8 cellular contexts compared by ENCODE assay signal in genomic region chr21:36330904-36331303, GRCh38. TPM values are rescaled to one million over a fixed set of nuclear protein-coding genes. Genes with fewer than 3 reads are reported as not detected.
A peak's percentile ranks its signal among the peaks of the same experiment; 100 is the strongest.
DNase-seq lines count a peak whose midpoint lies in the region; ATAC-seq, FAIRE-seq and TF ChIP-seq lines count a peak whose summit lies in the region.

No MANE protein-coding gene starts in this region.

- no TSS peak for BruUV-seq in K562 (replicated peaks; lab: Mats Ljungman, UMichigan)

- peaks cover 7 to 12% of the 10 kb centered on the region in 2 experiments for H3K4me1 ChIP-seq in K562 (replicated peaks in 1 of 2; ENCODE audit: control insufficient read depth in 2 of 2, insufficient read depth in 2 of 2, low read length in 2 of 2)

- no peak overlapping the region for H3K27ac ChIP-seq in K562 (ENCODE audit: extremely low read depth, low read depth, low read length)

- H3K4me1 Mint-ChIP-seq in immature natural killer cell, result peaks cover 55 to 68% of the 10 kb centered on the region in 2 donors

- peak overlapping the region; percentile 53 to 88 (median 82) for H3K27ac Mint-ChIP-seq in immature natural killer cell

- DNase-seq in NCI-H524 (lab: John Stamatoyannopoulos, UW) (peak; percentile 28 to 70), NCI-H524 treated with DMSO at 0.1 percent for 48 hours (lab: John Stamatoyannopoulos, UW) (no peak), KBM-7 (peak; percentile 69), K562 (ENCODE audit: extremely low read depth in 1 of 4, low spot score in 3 of 4) (peak; percentile 49 to 71 (median 57)), immature natural killer cell (peak; percentile 46 to 59 (median 58))
- DNase-seq in stimulated activated CD4-positive, alpha-beta T cell treated with anti-CD3 and anti-CD28 coated beads, Interleukin-4, amount 100 ng/mL, for 4 hours, result peak; percentile 24 to 32

- peaks cover 58% of the 10 kb centered on the region; the same call in 2 of the 3 replicates for H3K36me3 ChIP-seq in K562 (ENCODE audit: control insufficient read depth, insufficient read depth, low read length)

- TF ChIP-seq CTCF in K562 (IDR thresholded peaks at IDR 0.05 in 2 of 3, conservative IDR thresholded peaks at IDR 0.05 in 1 of 3; ENCODE audit: insufficient read depth in 2 of 3, low read depth in 1 of 3, low read length in 3 of 3), result peak; percentile 72 to 88 (median 76)

- no peak for TF ChIP-seq POLR2A in K562 (conservative IDR thresholded peaks at IDR 0.05)

- H3K9me3 Mint-ChIP-seq in immature natural killer cell, result no peaks in the 10 kb centered on the region

- H3K9me1 ChIP-seq in K562 (ENCODE audit: control insufficient read depth, insufficient read depth, low read length), result no peaks in the 10 kb centered on the region

- peaks cover 92% of the 10 kb centered on the region for H3K79me2 ChIP-seq in K562 (ENCODE audit: control insufficient read depth, insufficient read depth, low read length)

- no peak overlapping the region for H3K4me2 ChIP-seq in K562 (ENCODE audit: insufficient read depth, low read length)

- in situ Hi-C loops in KBM-7 (cut with MboI; ENCODE audit: low pct_unique_long_range_greater_than_20kb, low sequenced_read_pairs), result no loop called here
- in situ Hi-C loops in K562 (cut with MboI), result loop anchor here (5.0 kb wide), 1 partner anchor 184 kb away; no protein-coding TSS in a partner anchor

- H3K4me3 Mint-ChIP-seq in immature natural killer cell, result peak overlapping the region in 4 of 5 donors; percentile 3 to 51 (median 37)

- no peak for TF ChIP-seq EP300 in K562 (IDR thresholded peaks at IDR 0.05; ENCODE audit: low read length)

- H4K20me1 ChIP-seq in K562 (replicated peaks; ENCODE audit: control insufficient read depth, insufficient read depth, low read length), result peaks cover 35% of the 10 kb centered on the region

- no peak overlapping the region for H3K9ac ChIP-seq in K562 (ENCODE audit: insufficient read depth in 1 of 2, low read depth in 2 of 2, low read length in 2 of 2)

- H3K27me3 ChIP-seq in K562 (ENCODE audit: control insufficient read depth in 2 of 2, insufficient read depth in 2 of 2, low read length in 2 of 2), result no peaks in the 10 kb centered on the region

- POLR2A ChIA-PET in K562 (lab: Yijun Ruan, JAX), result interaction anchor here (0.6 to 1.7 kb wide), 2 partner anchors 10 to 11 kb away, joined by 3 read pairs; partner anchors contain the start of gene MORC3

- H3K4me3 ChIP-seq in K562, result no peak overlapping the region

- WGBS in K562 (ENCODE audit: insufficient coverage, low coverage, missing lambda C conversion rate), result 43% methylated on average over 2 of the region's 2 CpGs

- ATAC-seq in SK-N-SH treated with all-trans-retinoic acid at 6 μM for 48 hours (peak; percentile 96), K562 (peak; percentile 93), GM21526 (IDR thresholded peaks at IDR 0.05; ENCODE audit: low FRiP score, unreplicated experiment) (no peak)

- peak; percentile 72 to 88 for TF ChIP-seq RAD21 in K562 (CRISPR knock-in tag; conservative IDR thresholded peaks at IDR 0.05 in 1 of 2, IDR thresholded peaks at IDR 0.05 in 1 of 2)

- H2AFZ ChIP-seq in K562 (ENCODE audit: low read depth, low read length), result no peak overlapping the region

- CTCF ChIA-PET in K562 (lab: Yijun Ruan, JAX; ENCODE audit: low intra/inter-chr PET ratio), result interaction anchor here (1.6 kb wide), 1 partner anchor 189 kb away, joined by 11 read pairs; no protein-coding TSS in a partner anchor

- no peaks in the 10 kb centered on the region for H3K9me3 ChIP-seq in K562 (replicated peaks; ENCODE audit: control insufficient read depth, insufficient read depth, low read depth, low read length)

- peaks cover 0 to 12% (median 8%) of the 10 kb centered on the region in 3 donors for H3K36me3 Mint-ChIP-seq in immature natural killer cell

- peak; percentile 84 for FAIRE-seq in K562 (lab: Jason Lieb, UNC)

- intact Hi-C loops in K562 (cut with micrococcal nuclease), result loop anchor here (1.0 to 5.0 kb wide), 3 partner anchors 49 to 190 kb away; no protein-coding TSS in a partner anchor

- no peaks in the 10 kb centered on the region for H3K27me3 Mint-ChIP-seq in immature natural killer cell (ENCODE audit: low read depth in 3 of 3)

TF ChIP-seq in SK-N-SH treated with all-trans-retinoic acid at 6 μM for 48 hours, 23 proteins besides CTCF, POLR2A, EP300 and RAD21 (continues in another document):
- TF ChIP-seq SNAI2 (CRISPR knock-in tag; IDR thresholded peaks at IDR 0.05) (no peak), ESRRG (CRISPR knock-in tag; IDR thresholded peaks at IDR 0.05) (no peak), ZFP3 (CRISPR knock-in tag; IDR thresholded peaks at IDR 0.05) (no peak), ISL1 (CRISPR knock-in tag; IDR thresholded peaks at IDR 0.05) (no peak), TOX (CRISPR knock-in tag; IDR thresholded peaks at IDR 0.05; ENCODE audit: borderline replicate concordance) (no peak)

TF ChIP-seq in K562, 482 proteins besides CTCF, POLR2A, EP300 and RAD21 (continues in another document):
- TF ChIP-seq MCM7 (IDR thresholded peaks at IDR 0.05) (no peak), PTRF (tag; IDR thresholded peaks at IDR 0.05) (no peak), GATA2 (CRISPR knock-in tag; IDR thresholded peaks at IDR 0.05) (0 out of 2 replicates have a peak, but pooled peaks have one; percentile 18), CBFB (CRISPR knock-in tag; IDR thresholded peaks at IDR 0.05) (no peak), BRF1 (IDR thresholded peaks at IDR 0.05; ENCODE audit: borderline replicate concordance, extremely low read depth, insufficient read length) (no peak), ZBTB2 (IDR thresholded peaks at IDR 0.05) (no peak), RCOR1 (IDR thresholded peaks at IDR 0.05; ENCODE audit: borderline replicate concordance in 1 of 2, low read depth in 2 of 2, low read length in 2 of 2) (no peak), GABPA (tag; conservative IDR thresholded peaks at IDR 0.05; ENCODE audit: low read depth) (no peak), E2F5 (CRISPR knock-in tag; IDR thresholded peaks at IDR 0.05) (no peak), SMC3 (conservative IDR thresholded peaks at IDR 0.05; ENCODE audit: insufficient read depth, low read depth, low read length) (peak; percentile 80)

RNA-seq across cellular contexts. Expression of gene MORC3, which starts 10.9 kb away (rescaled TPM):
- 69.1 and 213 TPM in 2 replicates for total RNA-seq in K562 (2011; cell fraction: chromatin; rRNA removed; ENCODE audit: low replicate concordance)
- total RNA-seq in K562 (2011; cell fraction: nucleolus; rRNA removed), result 39.4 and 52.0 TPM in 2 replicates
- total RNA-seq in K562 (2011; cell fraction: nucleoplasm; rRNA removed), result 78.0 and 101 TPM in 2 replicates
- total RNA-seq in K562 (2014; rRNA removed) (34.5 and 48.6 TPM in 2 replicates), K562 (2014; rRNA removed; fragmentation: Illumina TruSeq; extraction: Trizol) (53.7 and 61.1 TPM in 2 replicates), K562 (2015; rRNA removed; fragmentation: Illumina TruSeq; extraction: Trizol) (46.0 and 52.1 TPM in 2 replicates), K562 (2021) (29.5 and 36.1 TPM in 2 replicates)
- polyA plus RNA-seq in K562 (2011; rRNA removed) (34.6 and 43.4 TPM in 2 replicates), K562 (2014; fragmentation: Illumina TruSeq; extraction: Trizol) (30.0 and 36.0 TPM in 2 replicates), K562 (2014; fragmentation: Nextera tagmentation; extraction: Ambion mirVana) (10 to 100 TPM; 12.7 to 20.5 TPM), K562 (2014; rRNA removed) (26.1 and 30.6 TPM in 2 replicates), immature natural killer cell (10 to 100 TPM; 22.0 to 40.6 (median 25.1) TPM)
- polyA plus RNA-seq in K562 (2011; cell fraction: cytosol; rRNA removed), result 4.9 and 13.5 TPM in 2 replicates
- 19.9 and 29.4 TPM in 2 replicates for polyA plus RNA-seq in K562 (2011; cell fraction: nucleus; rRNA removed)
- polyA plus RNA-seq in K562 (2012), result 16.6 and 19.7 TPM in 2 replicates
- 86.5 and 93.2 TPM in 2 replicates for polyA minus RNA-seq in K562 (2011; rRNA and poly(A)+ RNA removed)
- 19.8 and 24.6 TPM in 2 replicates for polyA minus RNA-seq in K562 (2011; cell fraction: cytosol; rRNA and poly(A)+ RNA removed)
- polyA minus RNA-seq in K562 (2011; cell fraction: nucleus; rRNA and poly(A)+ RNA removed), result 31.8 and 54.8 TPM in 2 replicates

RNA-seq across cellular contexts. Expression of gene CHAF1B, which starts 54.3 kb away (rescaled TPM):
- 28.3 and 29.4 TPM in 2 replicates for total RNA-seq in K562 (2011; cell fraction: chromatin; rRNA removed; ENCODE audit: low replicate concordance)
- total RNA-seq in K562 (2011; cell fraction: nucleolus; rRNA removed), result 14.1 and 17.0 TPM in 2 replicates
- total RNA-seq in K562 (2011; cell fraction: nucleoplasm; rRNA removed), result 21.1 and 28.3 TPM in 2 replicates
- total RNA-seq in K562 (2014; rRNA removed) (17.8 and 23.0 TPM in 2 replicates), K562 (2014; rRNA removed; fragmentation: Illumina TruSeq; extraction: Trizol) (24.0 and 28.3 TPM in 2 replicates), K562 (2015; rRNA removed; fragmentation: Illumina TruSeq; extraction: Trizol) (22.7 and 23.4 TPM in 2 replicates), K562 (2021) (32.3 and 36.8 TPM in 2 replicates)
- polyA plus RNA-seq in K562 (2011; rRNA removed) (21.0 and 24.4 TPM in 2 replicates), K562 (2014; fragmentation: Illumina TruSeq; extraction: Trizol) (29.7 and 34.2 TPM in 2 replicates), K562 (2014; fragmentation: Nextera tagmentation; extraction: Ambion mirVana) (10 to 100 TPM in 1 of 2 experiments, 1 to 10 TPM in 1; 7.5 to 12.2 TPM), K562 (2014; rRNA removed) (19.4 and 23.4 TPM in 2 replicates), immature natural killer cell (1 to 10 TPM; 2.4 to 8.4 (median 3.0) TPM)
- 14.7 and 17.6 TPM in 2 replicates for polyA plus RNA-seq in K562 (2011; cell fraction: cytosol; rRNA removed)
- 14.3 and 15.2 TPM in 2 replicates for polyA plus RNA-seq in K562 (2011; cell fraction: nucleus; rRNA removed)
- 19.3 and 19.7 TPM in 2 replicates for polyA plus RNA-seq in K562 (2012)
- polyA minus RNA-seq in K562 (2011; rRNA and poly(A)+ RNA removed), result 19.1 and 20.2 TPM in 2 replicates
- 17.5 and 19.8 TPM in 2 replicates for polyA minus RNA-seq in K562 (2011; cell fraction: cytosol; rRNA and poly(A)+ RNA removed)
- 7.4 and 10.0 TPM in 2 replicates for polyA minus RNA-seq in K562 (2011; cell fraction: nucleus; rRNA and poly(A)+ RNA removed)
